In the genomic region with DNA sequence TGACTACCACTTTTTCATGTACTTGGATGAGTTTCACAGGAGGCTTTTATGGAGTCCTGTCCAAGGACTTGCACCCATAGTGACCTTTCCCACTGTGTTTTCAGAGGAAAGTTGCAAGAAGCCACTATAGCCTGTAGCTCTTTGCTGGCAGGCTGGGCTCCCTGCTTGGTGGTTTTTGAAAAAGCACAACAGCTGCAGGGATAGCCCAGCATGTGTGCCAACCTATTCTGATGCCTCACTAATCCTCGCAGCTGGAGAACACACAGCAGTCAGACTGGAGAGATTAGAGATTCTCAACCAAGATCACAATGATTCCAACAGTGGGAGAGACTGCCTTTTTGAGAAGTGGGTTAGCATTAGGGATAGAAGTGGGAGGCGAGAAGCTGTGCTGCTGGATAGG, we compare ENCODE assay signal across 22 cellular contexts. TPM values are rescaled to one million over a fixed set of nuclear protein-coding genes. Genes with fewer than 3 reads are reported as not detected.
"Had no signal": no experiment of that assay in that cellular context is flagged by ENCODE, and none has a peak within 500 bp of the region (broad histone marks: within the 10 kb centered on the region; RNA-seq: fewer than 3 reads in every experiment).

No MANE protein-coding gene starts in this region.

- H3K27me3 ChIP-seq: testis had no signal

- H3K4me1 ChIP-seq: foreskin keratinocyte, testis had no signal

- H3K36me3 Mint-ChIP-seq: mesothelial cell of epicardium; stimulated activated memory B cell treated with anti-CD40 and anti-IgM and Interleukin-4, amounts not matched to agents 10 μg/mL and 1 μg/mL and 100 μg/mL, for 72 hours; type B pancreatic cell had no signal

- ATAC-seq: activated CD4-positive, alpha-beta T cell treated with anti-CD3 and anti-CD28 coated beads for 36 hours; foreskin keratinocyte; lower lobe of right lung; right cardiac atrium; stimulated activated memory B cell treated with anti-CD40 and anti-IgM and Interleukin-4, amounts not matched to agents 10 μg/mL and 1 μg/mL and 100 μg/mL, for 72 hours had no signal

- H3K4me1 Mint-ChIP-seq: activated CD4-positive, alpha-beta T cell treated with anti-CD3 and anti-CD28 coated beads for 36 hours had no signal

- H3K36me3 ChIP-seq: lower lobe of right lung had no signal

- H3K4me3 ChIP-seq: lower lobe of right lung, psoas muscle, testis had no signal

- H3K9me3 Mint-ChIP-seq: activated T-helper 1 cell treated with anti-CD3 and anti-CD28 coated beads, Interleukin-12 subunit alpha, Interleukin-12 subunit beta, Interleukin-2, Interleukin-4 antibody, amounts not matched to agents 30 ng/mL and 10 ng/mL and 1 ng/mL, durations not matched to agents 14 hours and 24 hours and 36 hours; dendritic cell treated with granulocyte-macrophage colony-stimulating factor and Interleukin-4, amounts not matched to agents 40 ng/mL and 50 ng/mL, for 4 days; mesothelial cell of epicardium; stimulated activated memory B cell treated with anti-CD40 and anti-IgM and Interleukin-4, amounts not matched to agents 10 μg/mL and 1 μg/mL and 100 μg/mL, for 72 hours; T-helper 2 cell treated with Interferon-gamma antibody and Interleukin-4, amounts not matched to agents 5 μg/mL and 100 μg/mL, for 36 hours; type B pancreatic cell had no signal

- H3K4me3 Mint-ChIP-seq: activated CD4-positive, alpha-beta T cell treated with anti-CD3 and anti-CD28 coated beads for 36 hours; activated naive CD8-positive, alpha-beta T cell; activated T-helper 1 cell treated with anti-CD3 and anti-CD28 coated beads, Interleukin-12 subunit alpha, Interleukin-12 subunit beta, Interleukin-2, Interleukin-4 antibody, amounts not matched to agents 30 ng/mL and 10 ng/mL and 1 ng/mL, durations not matched to agents 14 hours and 24 hours and 36 hours; dendritic cell treated with granulocyte-macrophage colony-stimulating factor and Interleukin-4, amounts not matched to agents 40 ng/mL and 50 ng/mL, for 4 days; mesothelial cell of epicardium; stimulated activated memory B cell treated with anti-CD40 and anti-IgM and Interleukin-4, amounts not matched to agents 10 μg/mL and 1 μg/mL and 100 μg/mL, for 72 hours; T-helper 2 cell treated with Interferon-gamma antibody and Interleukin-4, amounts not matched to agents 5 μg/mL and 100 μg/mL, for 36 hours; type B pancreatic cell had no signal

- H3K27ac ChIP-seq: foreskin keratinocyte, lower lobe of right lung, psoas muscle, testis had no signal

- H3K9me3 ChIP-seq: lower lobe of right lung, psoas muscle, testis had no signal

- DNase-seq: activated CD4-positive, alpha-beta T cell treated with anti-CD3 and anti-CD28 coated beads for 36 hours; activated CD4-positive, alpha-beta T cell treated with anti-CD3 and anti-CD28 coated beads, Interleukin-2, amount 50 U/mL, for 48 hours; activated gamma-delta T cell treated with Interleukin-2 at 50 U/mL for 16 hours; amniotic stem cell; effector memory CD4-positive, alpha-beta T cell; foreskin keratinocyte; glutamatergic neuron; hippocampal formation; lower lobe of right lung; psoas muscle; right cardiac atrium; stimulated activated CD4-positive, alpha-beta T cell treated with anti-CD3 and anti-CD28 coated beads, Interleukin-4, amount 100 ng/mL, for 4 hours; testis had no signal

- H3K27ac Mint-ChIP-seq: activated CD4-positive, alpha-beta T cell treated with anti-CD3 and anti-CD28 coated beads for 36 hours; activated naive CD8-positive, alpha-beta T cell; activated T-helper 1 cell treated with anti-CD3 and anti-CD28 coated beads, Interleukin-12 subunit alpha, Interleukin-12 subunit beta, Interleukin-2, Interleukin-4 antibody, amounts not matched to agents 30 ng/mL and 10 ng/mL and 1 ng/mL, durations not matched to agents 14 hours and 24 hours and 36 hours; dendritic cell treated with granulocyte-macrophage colony-stimulating factor and Interleukin-4, amounts not matched to agents 40 ng/mL and 50 ng/mL, for 4 days; mesothelial cell of epicardium; stimulated activated memory B cell treated with anti-CD40 and anti-IgM and Interleukin-4, amounts not matched to agents 10 μg/mL and 1 μg/mL and 100 μg/mL, for 72 hours; T-helper 2 cell treated with Interferon-gamma antibody and Interleukin-4, amounts not matched to agents 5 μg/mL and 100 μg/mL, for 36 hours; type B pancreatic cell had no signal

RNA-seq across cellular contexts. Expression of gene ETV3L, which starts 30.0 kb away (rescaled TPM):
- total RNA-seq: activated CD4-positive, alpha-beta T cell treated with anti-CD3 and anti-CD28 coated beads for 36 hours; activated T-helper 1 cell treated with anti-CD3 and anti-CD28 coated beads, Interleukin-12 subunit alpha, Interleukin-12 subunit beta, Interleukin-2, Interleukin-4 antibody, amounts not matched to agents 30 ng/mL and 10 ng/mL and 1 ng/mL, durations not matched to agents 14 hours and 24 hours and 36 hours; chondrocyte; foreskin keratinocyte; lower lobe of right lung; mesothelial cell of epicardium; omental fat pad; psoas muscle; right cardiac atrium had no signal
